ENCODE assay signal across 11 cellular contexts in genomic region chr6:83812595-83812994, GRCh38. TPM values are rescaled to one million over a fixed set of nuclear protein-coding genes. Genes with fewer than 3 reads are reported as not detected.
"Had no signal": no experiment of that assay in that cellular context is flagged by ENCODE, and none has a peak within 500 bp of the region (broad histone marks: within the 10 kb centered on the region; RNA-seq: fewer than 3 reads in every experiment).

No MANE protein-coding gene starts in this region.

- FAIRE-seq: HepG2, HTR-8/SVneo had no signal

- DNase-seq: IMR-90, Karpas-422, KBM-7, KG1 had no signal

- ATAC-seq: HepG2 had no signal

- H3K4me2 ChIP-seq: KMS-11 had no signal

- H3K27ac ChIP-seq: HL-60, KMS-11 had no signal

- H3K9ac ChIP-seq: KMS-11 had no signal

RNA-seq across cellular contexts. Expression of gene RIPPLY2, which starts 40.6 kb away (rescaled TPM):
- total RNA-seq: HepG2, HT-29, HT1080, IMR-90 had no signal
- polyA plus RNA-seq: HepG2, IgD-negative memory B cell had no signal
